1 cellular context compared by ENCODE assay signal in genomic region chr15:87368511-87368910, GRCh38.
TF ChIP-seq lines count a peak whose summit lies in the region.

No MANE protein-coding gene starts in this region.

TF ChIP-seq in A549, 52 proteins besides CTCF, POLR2A, EP300 and RAD21 (continued from another document):
- no peak for TF ChIP-seq ESRRA (IDR thresholded peaks at IDR 0.05; ENCODE audit: borderline replicate concordance, low read length)
- no peak for TF ChIP-seq EHMT2 (IDR thresholded peaks at IDR 0.05; ENCODE audit: low read depth)
- TF ChIP-seq ZSCAN20 (CRISPR knock-in tag; IDR thresholded peaks at IDR 0.05): no peak
- no peak for TF ChIP-seq TP53 (CRISPR knock-in tag; IDR thresholded peaks at IDR 0.05)
- TF ChIP-seq HDAC2 (IDR thresholded peaks at IDR 0.05): no peak
- no peak for TF ChIP-seq PBX3 (IDR thresholded peaks at IDR 0.05)
- no peak for TF ChIP-seq HEYL (CRISPR knock-in tag; IDR thresholded peaks at IDR 0.05)
- TF ChIP-seq FOSL2 (IDR thresholded peaks at IDR 0.05): no peak
- no peak for TF ChIP-seq FOSL2 (CRISPR knock-in tag; IDR thresholded peaks at IDR 0.05)
- TF ChIP-seq BHLHE40 (IDR thresholded peaks at IDR 0.05; ENCODE audit: low read depth, low read length): no peak
- TF ChIP-seq NR3C1 (IDR thresholded peaks at IDR 0.05): no peak
- no peak for TF ChIP-seq EHF (CRISPR knock-in tag; IDR thresholded peaks at IDR 0.05)
- no peak for TF ChIP-seq REST (IDR thresholded peaks at IDR 0.05)
- TF ChIP-seq CBX8 (IDR thresholded peaks at IDR 0.05): no peak
- TF ChIP-seq ATOH8 (CRISPR knock-in tag; IDR thresholded peaks at IDR 0.05; ENCODE audit: low read depth): no peak
